In the genomic region with DNA sequence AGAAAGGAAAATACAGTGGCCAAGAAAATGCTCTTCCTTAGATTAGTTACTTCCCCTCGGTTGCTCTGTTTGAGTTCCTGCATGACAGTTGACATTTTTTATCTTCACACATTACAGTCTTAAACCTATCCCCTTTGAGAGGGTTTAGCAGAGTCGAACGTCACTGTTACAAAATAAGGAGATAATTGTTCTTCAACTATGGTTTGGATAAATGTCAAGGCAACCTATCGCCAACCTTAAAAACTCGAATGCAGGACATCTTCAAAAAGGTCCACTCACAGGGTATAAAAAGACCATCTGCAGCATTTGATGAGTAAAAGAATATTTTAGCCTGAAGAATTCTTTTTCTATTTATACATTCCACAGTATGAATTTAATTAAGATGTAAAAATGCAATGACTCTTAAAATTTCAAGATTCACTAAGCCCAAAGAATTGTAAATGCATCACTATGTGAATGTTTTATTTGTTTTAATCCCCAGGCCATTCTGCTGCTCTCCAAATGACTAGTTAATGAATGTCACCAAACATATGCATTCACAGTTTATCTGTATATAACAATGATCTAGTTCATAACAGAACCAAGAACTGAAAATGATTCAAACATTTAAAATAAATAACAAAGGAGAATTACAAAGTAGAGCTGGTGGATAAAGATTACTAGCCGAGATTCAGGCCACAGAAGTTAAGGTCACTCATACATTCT, we compare ENCODE assay signal across 30 cellular contexts.
"Had no signal": no experiment of that assay in that cellular context is flagged by ENCODE, and none has a peak within 500 bp of the region (broad histone marks: within the 10 kb centered on the region; RNA-seq: fewer than 3 reads in every experiment).

No MANE protein-coding gene starts in this region.

- H3K9me3 ChIP-seq: ascending aorta, colonic mucosa, heart left ventricle, neutrophil, ovary, right lobe of liver, thoracic aorta, uterus had no signal

- H3K4me3 Mint-ChIP-seq: activated B cell treated with CpG ODN at 0.5 μM for 24 hours; activated naive CD4-positive, alpha-beta T cell treated with anti-CD3 and anti-CD28 coated beads for 36 hours; activated naive CD8-positive, alpha-beta T cell treated with anti-CD3 and anti-CD28 coated beads for 36 hours; activated T-cell treated with anti-CD3 and anti-CD28 coated beads, Interleukin-2, amount 50 U/mL, for 72 hours; brain; effector memory CD8-positive, alpha-beta T cell; immature natural killer cell; nephron progenitor cell; stimulated activated naive CD8-positive, alpha-beta T cell treated with anti-CD3 and anti-CD28 coated beads, Interleukin-15, Interleukin-2, amounts not matched to agents 100 ng/mL and 50 ng/mL, for 24 hours; T-helper 2 cell treated with Interferon-gamma antibody and Interleukin-4, amounts not matched to agents 5 μg/mL and 100 μg/mL, for 36 hours; type B pancreatic cell had no signal

- H3K4me1 Mint-ChIP-seq: activated B cell treated with CpG ODN at 0.5 μM for 24 hours; activated naive CD8-positive, alpha-beta T cell treated with anti-CD3 and anti-CD28 coated beads for 36 hours; immature natural killer cell; nephron progenitor cell had no signal

- H3K36me3 Mint-ChIP-seq: activated naive CD8-positive, alpha-beta T cell treated with anti-CD3 and anti-CD28 coated beads for 36 hours; brain; immature natural killer cell; type B pancreatic cell had no signal

- H3K9me3 Mint-ChIP-seq: activated B cell treated with CpG ODN at 0.5 μM for 24 hours; activated naive CD4-positive, alpha-beta T cell treated with anti-CD3 and anti-CD28 coated beads for 36 hours; activated naive CD8-positive, alpha-beta T cell treated with anti-CD3 and anti-CD28 coated beads for 36 hours; activated T-cell treated with anti-CD3 and anti-CD28 coated beads, Interleukin-2, amount 50 U/mL, for 72 hours; brain; nephron progenitor cell; stimulated activated naive CD8-positive, alpha-beta T cell treated with anti-CD3 and anti-CD28 coated beads, Interleukin-15, Interleukin-2, amounts not matched to agents 100 ng/mL and 50 ng/mL, for 24 hours; T-helper 2 cell treated with Interferon-gamma antibody and Interleukin-4, amounts not matched to agents 5 μg/mL and 100 μg/mL, for 36 hours; type B pancreatic cell had no signal

- DNase-seq: activated B cell treated with CpG ODN at 0.5 μM for 24 hours; activated naive CD4-positive, alpha-beta T cell treated with anti-CD3 and anti-CD28 coated beads for 36 hours; activated naive CD8-positive, alpha-beta T cell treated with anti-CD3 and anti-CD28 coated beads for 36 hours; activated T-cell treated with anti-CD3 and anti-CD28 coated beads for 4 hours; activated T-cell treated with anti-CD3 and anti-CD28 coated beads, Interleukin-2, amount 50 U/mL, for 72 hours; cerebellar nuclear complex; colonic mucosa; effector memory CD8-positive, alpha-beta T cell; foreskin fibroblast; heart left ventricle; hypothalamus; immature natural killer cell; kidney; left colon; mammary epithelial cell; nephron progenitor cell; ovary; right lobe of liver; stimulated activated CD4-positive, alpha-beta T cell treated with anti-CD3 and anti-CD28 coated beads, Interleukin-12 subunit alpha, Interleukin-12 subunit beta, amount 100 ng/mL, for 4 hours; stimulated activated CD4-positive, alpha-beta T cell treated with anti-CD3 and anti-CD28 coated beads, Interleukin-4, amount 100 ng/mL, for 1 hour; uterus had no signal

- H3K27me3 ChIP-seq: ascending aorta, cardiac muscle cell, colonic mucosa, heart left ventricle, neutrophil, ovary, right lobe of liver, uterus had no signal

- H3K27ac ChIP-seq: ascending aorta, cardiac muscle cell, colonic mucosa, heart left ventricle, neutrophil, ovary, right lobe of liver, thoracic aorta, uterus had no signal

- ATAC-seq: activated T-cell treated with anti-CD3 and anti-CD28 coated beads, Interleukin-2, amount 50 U/mL, for 72 hours; effector memory CD8-positive, alpha-beta T cell; heart left ventricle; left colon; right lobe of liver had no signal

- H3K36me3 ChIP-seq: ascending aorta, cardiac muscle cell, colonic mucosa, heart left ventricle, neutrophil, ovary, right lobe of liver, thoracic aorta had no signal

- H3K4me3 ChIP-seq: ascending aorta, cardiac muscle cell, colonic mucosa, heart left ventricle, ovary, right lobe of liver, thoracic aorta, uterus had no signal

- H3K4me1 ChIP-seq: ascending aorta, colonic mucosa, heart left ventricle, right lobe of liver, uterus had no signal

- H3K27ac Mint-ChIP-seq: activated B cell treated with CpG ODN at 0.5 μM for 24 hours; activated naive CD4-positive, alpha-beta T cell treated with anti-CD3 and anti-CD28 coated beads for 36 hours; activated naive CD8-positive, alpha-beta T cell treated with anti-CD3 and anti-CD28 coated beads for 36 hours; activated T-cell treated with anti-CD3 and anti-CD28 coated beads, Interleukin-2, amount 50 U/mL, for 72 hours; brain; effector memory CD8-positive, alpha-beta T cell; immature natural killer cell; nephron progenitor cell; progenitor cell of endocrine pancreas; stimulated activated naive CD8-positive, alpha-beta T cell treated with anti-CD3 and anti-CD28 coated beads, Interleukin-15, Interleukin-2, amounts not matched to agents 100 ng/mL and 50 ng/mL, for 24 hours; T-helper 2 cell treated with Interferon-gamma antibody and Interleukin-4, amounts not matched to agents 5 μg/mL and 100 μg/mL, for 36 hours; type B pancreatic cell had no signal

- H3K27me3 Mint-ChIP-seq: activated B cell treated with CpG ODN at 0.5 μM for 24 hours; activated naive CD8-positive, alpha-beta T cell treated with anti-CD3 and anti-CD28 coated beads for 36 hours; brain; effector memory CD8-positive, alpha-beta T cell; progenitor cell of endocrine pancreas; stimulated activated naive CD8-positive, alpha-beta T cell treated with anti-CD3 and anti-CD28 coated beads, Interleukin-15, Interleukin-2, amounts not matched to agents 100 ng/mL and 50 ng/mL, for 24 hours; type B pancreatic cell had no signal
